In genomic region chr4:140061194-140061593, GRCh38 we compare ENCODE assay signal across 13 cellular contexts.
DNase-seq lines count a peak whose midpoint lies in the region; ATAC-seq and TF ChIP-seq lines count a peak whose summit lies in the region.
"Had no signal": no experiment of that assay in that cellular context is flagged by ENCODE, and none has a peak within 500 bp of the region (broad histone marks: within the 10 kb centered on the region; RNA-seq: fewer than 3 reads in every experiment).

No MANE protein-coding gene starts in this region.

- H3K4me3 Mint-ChIP-seq in naive thymus-derived CD8-positive, alpha-beta T cell, result peak overlapping the region in 9 of 10 donors; percentile 12 to 79 (median 74)
- H3K4me3 Mint-ChIP-seq: activated B cell treated with CpG ODN at 0.5 μM for 24 hours had no signal

- TF ChIP-seq CTCF in AG04450 (IDR thresholded peaks at IDR 0.05; ENCODE audit: low read depth, low read length) (no peak), epithelial cell of proximal tubule (conservative IDR thresholded peaks at IDR 0.05; ENCODE audit: low read depth, low read length) (no peak)

- H3K4me1 Mint-ChIP-seq in naive thymus-derived CD8-positive, alpha-beta T cell, result peaks cover 10 to 35% (median 23%) of the 10 kb centered on the region in 4 donors

- peaks cover 22% of the 10 kb centered on the region for H3K4me1 ChIP-seq in SJSA1 (replicated peaks)

- ATAC-seq in naive thymus-derived CD8-positive, alpha-beta T cell, result peak; percentile 85 to 90
- no peak for ATAC-seq in HG03097 (IDR thresholded peaks at IDR 0.05; ENCODE audit: low FRiP score, unreplicated experiment)

- H3K9me3 Mint-ChIP-seq in naive thymus-derived CD8-positive, alpha-beta T cell, result no peaks in the 10 kb centered on the region
- H3K9me3 Mint-ChIP-seq: activated B cell treated with CpG ODN at 0.5 μM for 24 hours had no signal

- POLR2A ChIA-PET in AG04450 (lab: Yijun Ruan, JAX), result interaction anchor here (1.2 to 1.3 kb wide), 2 partner anchors 9 to 89 kb away, joined by 4 to 14 read pairs; no protein-coding TSS in a partner anchor
- POLR2A ChIA-PET in naive thymus-derived CD8-positive, alpha-beta T cell (lab: Charles Lee), result interaction anchor here (0.8 to 2.3 kb wide), 3 partner anchors 10 to 89 kb away, joined by 3 to 13 read pairs (median 3); no protein-coding TSS in a partner anchor

- DNase-seq in AG04450 (ENCODE audit: low read depth, low spot score) (no peak), SJSA1 (ENCODE audit: low read depth in 1 of 2, low spot score in 2 of 2) (peak in 1 of 2 experiments; percentile 45), epithelial cell of proximal tubule (ENCODE audit: low read depth) (peak; percentile 43), DMS114 treated with DMSO at 0.1 percent for 48 hours (lab: John Stamatoyannopoulos, UW; ENCODE audit: unreplicated experiment) (no peak), NOMO-1 treated with DMSO at 0.1 percent for 48 hours (lab: John Stamatoyannopoulos, UW; ENCODE audit: unreplicated experiment) (no peak)
- peak in 2 of 10 donors; percentile 36 to 49 for DNase-seq in naive thymus-derived CD8-positive, alpha-beta T cell
- no peak for DNase-seq in activated CD8-positive, alpha-beta memory T cell treated with anti-CD3 and anti-CD28 coated beads, Interleukin-2, amount 50 U/mL, for 4 hours
- DNase-seq: activated B cell treated with CpG ODN at 0.5 μM for 24 hours, midbrain, NCI-H1092, NCI-H524 treated with DMSO at 0.1 percent for 48 hours had no signal

- no peaks in the 10 kb centered on the region for H3K27me3 ChIP-seq in AG04450 (ENCODE audit: control insufficient read depth, insufficient read depth, low read length)
- H3K27me3 ChIP-seq in SJSA1 (replicated peaks), result no peaks in the 10 kb centered on the region
- H3K27me3 ChIP-seq: right atrium auricular region had no signal

- H3K27me3 Mint-ChIP-seq in naive thymus-derived CD8-positive, alpha-beta T cell, result peaks cover 0 to 2% (median 0%) of the 10 kb centered on the region in 5 donors

- H3K9me3 ChIP-seq in AG04450 (ENCODE audit: control insufficient read depth, insufficient read depth, low read length), result no peaks in the 10 kb centered on the region
- H3K9me3 ChIP-seq in SJSA1 (replicated peaks), result no peaks in the 10 kb centered on the region
- H3K9me3 ChIP-seq: right atrium auricular region had no signal

- H3K27ac ChIP-seq in AG04450 (ENCODE audit: low read depth, low read length), result peak overlapping the region; percentile 22
- H3K27ac ChIP-seq in SJSA1, result peak overlapping the region; percentile 34
- H3K27ac ChIP-seq: right atrium auricular region had no signal

- H3K4me3 ChIP-seq in AG04450 (ENCODE audit: low read depth, low read length) (no peak overlapping the region), SJSA1 (no peak overlapping the region), epithelial cell of proximal tubule (ENCODE audit: low read depth, low read length) (no peak overlapping the region)
- H3K4me3 ChIP-seq: right atrium auricular region had no signal

- H3K27ac Mint-ChIP-seq in naive thymus-derived CD8-positive, alpha-beta T cell, result peak overlapping the region; percentile 8 to 89 (median 79)
- H3K27ac Mint-ChIP-seq: activated B cell treated with CpG ODN at 0.5 μM for 24 hours had no signal

- H3K36me3 ChIP-seq in SJSA1, result no peaks in the 10 kb centered on the region
- H3K36me3 ChIP-seq: right atrium auricular region had no signal

- CTCF ChIA-PET in AG04450 (lab: Charles Lee), result no interaction called here

- no peaks in the 10 kb centered on the region for H3K36me3 Mint-ChIP-seq in naive thymus-derived CD8-positive, alpha-beta T cell
